ENCODE assay signal across 34 cellular contexts in the genomic region with DNA sequence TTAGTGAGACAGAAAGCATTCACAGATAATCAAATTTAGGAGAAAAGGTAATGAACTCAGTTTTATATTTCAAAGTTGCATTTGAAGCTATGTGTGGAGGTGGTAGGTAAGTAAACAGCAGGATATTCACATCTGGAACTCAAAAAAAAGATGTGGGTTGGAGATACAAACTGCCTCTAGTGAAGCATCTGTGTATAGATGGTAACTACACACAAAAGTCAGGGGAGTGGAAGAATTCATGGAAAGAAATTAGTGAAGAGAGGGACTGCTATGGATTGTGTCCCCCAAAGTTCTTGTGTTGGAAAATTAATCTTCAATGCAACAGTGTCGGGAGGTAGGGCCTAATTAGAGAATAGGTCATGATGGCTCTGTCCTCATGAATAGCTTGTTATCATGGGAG.
"Had no signal": no experiment of that assay in that cellular context is flagged by ENCODE, and none has a peak within 500 bp of the region (broad histone marks: within the 10 kb centered on the region; RNA-seq: fewer than 3 reads in every experiment).

No MANE protein-coding gene starts in this region.

- H3K4me2 ChIP-seq: neural progenitor cell had no signal

- H3K27ac Mint-ChIP-seq: naive thymus-derived CD8-positive, alpha-beta T cell; natural killer cell treated with Interleukin-12 subunit alpha and Interleukin-12 subunit beta and Interleukin-15 and Interleukin-18, amount 100 ng/mL, for 72 hours; nephron progenitor cell; neural progenitor cell; progenitor cell of endocrine pancreas; stimulated activated memory B cell treated with anti-CD40 and anti-IgM and Interleukin-4, amounts not matched to agents 10 μg/mL and 1 μg/mL and 100 μg/mL, for 72 hours; stimulated activated naive CD8-positive, alpha-beta T cell treated with anti-CD3 and anti-CD28 coated beads, Interleukin-15, amount 100 ng/mL, for 72 hours; type B pancreatic cell had no signal

- H3K9me3 Mint-ChIP-seq: natural killer cell treated with Interleukin-12 subunit alpha and Interleukin-12 subunit beta and Interleukin-15 and Interleukin-18, amount 100 ng/mL, for 72 hours; type B pancreatic cell had no signal

- H2AFZ ChIP-seq: neural progenitor cell, parathyroid adenoma had no signal

- H3K4me1 Mint-ChIP-seq: neural progenitor cell; stimulated activated memory B cell treated with anti-CD40 and anti-IgM and Interleukin-4, amounts not matched to agents 10 μg/mL and 1 μg/mL and 100 μg/mL, for 72 hours; stimulated activated naive CD8-positive, alpha-beta T cell treated with anti-CD3 and anti-CD28 coated beads, Interleukin-15, amount 100 ng/mL, for 72 hours had no signal

- H3K27me3 Mint-ChIP-seq: naive B cell; natural killer cell treated with Interleukin-12 subunit alpha and Interleukin-12 subunit beta and Interleukin-15 and Interleukin-18, amount 100 ng/mL, for 72 hours; progenitor cell of endocrine pancreas; stimulated activated memory B cell treated with anti-CD40 and anti-IgM and Interleukin-4, amounts not matched to agents 10 μg/mL and 1 μg/mL and 100 μg/mL, for 72 hours; stimulated activated naive CD8-positive, alpha-beta T cell treated with anti-CD3 and anti-CD28 coated beads, Interleukin-15, amount 100 ng/mL, for 72 hours; type B pancreatic cell had no signal

- H3K36me3 Mint-ChIP-seq: natural killer cell treated with Interleukin-12 subunit alpha and Interleukin-12 subunit beta and Interleukin-15 and Interleukin-18, amount 100 ng/mL, for 72 hours; neural progenitor cell; stimulated activated memory B cell treated with anti-CD40 and anti-IgM and Interleukin-4, amounts not matched to agents 10 μg/mL and 1 μg/mL and 100 μg/mL, for 72 hours; type B pancreatic cell had no signal

- H3K36me3 ChIP-seq: neural progenitor cell, neutrophil, ovary, right lobe of liver, sigmoid colon, spleen, suprapubic skin, tibial artery, transverse colon, upper lobe of right lung, uterus had no signal

- H3K4me1 ChIP-seq: parathyroid adenoma, psoas muscle, right lobe of liver, sigmoid colon, spleen, suprapubic skin, testis, tibial artery, upper lobe of right lung, uterus had no signal

- H3K9me3 ChIP-seq: neutrophil, ovary, psoas muscle, right lobe of liver, sigmoid colon, testis, transverse colon, upper lobe of right lung, uterus had no signal

- H3K27me3 ChIP-seq: neural progenitor cell, neutrophil, ovary, right lobe of liver, sigmoid colon, spleen, suprapubic skin, testis, tibial artery, transverse colon, upper lobe of right lung, uterus had no signal

- H3K4me3 Mint-ChIP-seq: naive B cell; naive thymus-derived CD8-positive, alpha-beta T cell; natural killer cell treated with Interleukin-12 subunit alpha and Interleukin-12 subunit beta and Interleukin-15 and Interleukin-18, amount 100 ng/mL, for 72 hours; nephron progenitor cell; neural progenitor cell; stimulated activated memory B cell treated with anti-CD40 and anti-IgM and Interleukin-4, amounts not matched to agents 10 μg/mL and 1 μg/mL and 100 μg/mL, for 72 hours; stimulated activated naive CD8-positive, alpha-beta T cell treated with anti-CD3 and anti-CD28 coated beads, Interleukin-15, amount 100 ng/mL, for 72 hours; type B pancreatic cell had no signal

- H3K27ac ChIP-seq: neural progenitor cell, neutrophil, ovary, parathyroid adenoma, psoas muscle, right lobe of liver, sigmoid colon, spleen, suprapubic skin, testis, tibial artery, transverse colon, upper lobe of right lung, uterus had no signal

- FAIRE-seq: small intestine had no signal

- H3K9ac ChIP-seq: neural progenitor cell, parathyroid adenoma had no signal

- H3K4me3 ChIP-seq: neural progenitor cell, ovary, psoas muscle, right lobe of liver, sigmoid colon, spleen, suprapubic skin, testis, tibial artery, transverse colon, upper lobe of right lung, uterus had no signal

- H3K79me2 ChIP-seq: parathyroid adenoma had no signal

- ATAC-seq: naive thymus-derived CD8-positive, alpha-beta T cell; natural killer cell treated with Interleukin-12 subunit alpha and Interleukin-12 subunit beta and Interleukin-15 and Interleukin-18, amount 100 ng/mL, for 72 hours; psoas muscle; right cardiac atrium; right lobe of liver; stimulated activated memory B cell treated with anti-CD40 and anti-IgM and Interleukin-4, amounts not matched to agents 10 μg/mL and 1 μg/mL and 100 μg/mL, for 72 hours; stimulated activated naive CD8-positive, alpha-beta T cell treated with anti-CD3 and anti-CD28 coated beads, Interleukin-15, amount 100 ng/mL, for 72 hours; stimulated activated naive CD8-positive, alpha-beta T cell treated with anti-CD3 and anti-CD28 coated beads, Interleukin-15, Interleukin-2, amounts not matched to agents 100 U/mL and 50 U/mL, for 24 hours; upper lobe of right lung had no signal

- DNase-seq: naive B cell; naive thymus-derived CD8-positive, alpha-beta T cell; nephron progenitor cell; occipital lobe; ovary; posterior cingulate gyrus; psoas muscle; right cardiac atrium; right lobe of liver; sigmoid colon; small intestine; spleen; stimulated activated CD4-positive, alpha-beta T cell treated with anti-CD3 and anti-CD28 coated beads, Interleukin-12 subunit alpha, Interleukin-12 subunit beta, amount 100 ng/mL, for 4 hours; stimulated activated CD4-positive, alpha-beta T cell treated with anti-CD3 and anti-CD28 coated beads, Interleukin-1b, Interleukin-23, amount 100 ng/mL, for 48 hours; stimulated activated CD4-positive, alpha-beta T cell treated with anti-CD3 and anti-CD28 coated beads, Interleukin-4, amount 100 ng/mL, for 1 hour; stimulated activated CD4-positive, alpha-beta T cell treated with anti-CD3 and anti-CD28 coated beads, Interleukin-4, amount 100 ng/mL, for 4 hours; stimulated activated CD8-positive, alpha-beta memory T cell treated with anti-CD3 and anti-CD28 coated beads, Interleukin-4, amount 100 ng/mL, for 48 hours; stimulated activated naive CD4-positive, alpha-beta T cell; stimulated activated naive CD8-positive, alpha-beta T cell treated with anti-CD3 and anti-CD28 coated beads, Interleukin-15, amount 100 ng/mL, for 72 hours; stimulated activated naive CD8-positive, alpha-beta T cell treated with anti-CD3 and anti-CD28 coated beads, Interleukin-15, Interleukin-2, amounts not matched to agents 100 U/mL and 50 U/mL, for 24 hours; substantia nigra; testis; tibial artery; transverse colon; upper lobe of right lung; uterus had no signal
